In the genomic region with DNA sequence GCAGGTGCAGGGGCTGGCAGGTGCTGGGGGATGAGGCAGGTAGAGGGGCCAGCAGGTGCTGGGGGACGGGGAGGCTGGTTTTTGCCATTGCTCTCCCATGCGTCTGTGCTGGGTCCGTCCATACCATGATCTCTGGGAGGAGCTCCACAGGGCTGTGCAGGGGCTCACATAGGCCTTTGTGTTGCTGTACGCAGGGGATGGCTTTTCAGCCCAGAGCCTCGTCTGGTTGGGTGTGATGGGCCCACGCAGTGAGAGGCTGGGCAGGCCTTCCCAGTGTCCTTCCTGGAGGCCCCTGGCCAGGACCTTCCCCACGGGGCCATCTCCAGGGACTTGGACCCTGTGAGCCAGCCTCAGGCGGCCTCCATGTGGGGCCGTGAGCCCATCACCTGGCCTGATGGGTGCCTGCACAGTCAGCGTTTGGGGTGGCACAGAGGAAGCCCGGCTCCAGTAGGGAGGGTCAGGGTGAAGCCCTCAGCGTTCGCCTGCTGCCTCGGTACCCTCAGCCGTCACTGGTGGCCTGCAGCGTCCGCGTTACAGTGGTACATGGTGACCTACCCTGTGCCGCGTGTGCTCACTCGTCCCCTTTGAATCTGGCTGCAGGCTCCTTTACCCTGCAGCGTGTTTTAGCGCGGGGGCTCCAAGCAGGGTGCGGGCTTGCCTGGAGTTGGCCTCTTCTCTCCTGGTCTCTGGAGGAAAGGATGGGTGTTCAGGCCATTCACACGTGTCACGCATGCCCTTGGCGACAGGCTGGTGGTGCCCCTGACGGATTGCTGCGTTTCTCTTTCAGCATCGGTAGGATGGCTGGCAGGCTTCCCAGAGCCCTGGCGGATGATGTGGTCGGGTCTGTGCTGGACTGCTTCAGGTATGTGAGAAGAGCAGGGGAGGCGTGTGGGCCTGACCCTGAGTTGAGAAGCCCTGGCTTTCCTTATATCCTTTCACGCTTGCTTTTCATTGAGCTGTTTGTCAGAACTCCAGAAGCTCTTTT, we compare ENCODE assay signal across 28 cellular contexts. TPM values are rescaled to one million over a fixed set of nuclear protein-coding genes. Genes with fewer than 3 reads are reported as not detected.
DNase-seq lines count a peak whose midpoint lies in the region; ATAC-seq and TF ChIP-seq lines count a peak whose summit lies in the region.
"Had no signal": no experiment of that assay in that cellular context is flagged by ENCODE, and none has a peak within 500 bp of the region (broad histone marks: within the 10 kb centered on the region; RNA-seq: fewer than 3 reads in every experiment).

No MANE protein-coding gene starts in this region.

- peak; percentile 34 for DNase-seq in NCI-H2029 (lab: John Stamatoyannopoulos, UW)
- DNase-seq in NCI-H2029 treated with DMSO at 0.1 percent for 48 hours (lab: John Stamatoyannopoulos, UW): no peak
- DNase-seq in M059J (ENCODE audit: low read depth): peak; percentile 16
- peak; percentile 43 for DNase-seq in choroid plexus epithelial cell (ENCODE audit: low read depth)
- DNase-seq in ovary: peak in 3 of 5 donors; percentile 38 to 65 (median 58)
- no peak for DNase-seq in osteocyte (ENCODE audit: extremely low spot score, unreplicated experiment)
- DNase-seq: activated CD4-positive, alpha-beta T cell treated with anti-CD3 and anti-CD28 coated beads for 36 hours; aorta; Calu3; colonic mucosa; esophagus squamous epithelium; H9; kidney glomerular epithelial cell; mammary epithelial cell; NCI-H146; nucleus accumbens; PC-3; retina; SIG-M5; stimulated activated CD4-positive, alpha-beta T cell treated with anti-CD3 and anti-CD28 coated beads, Interleukin-4, amount 100 ng/mL, for 4 hours; stimulated activated naive CD8-positive, alpha-beta T cell treated with anti-CD3 and anti-CD28 coated beads, Interleukin-15, amount 100 ng/mL, for 72 hours; T-cell had no signal

- TF ChIP-seq CTCF in choroid plexus epithelial cell (conservative IDR thresholded peaks at IDR 0.05; ENCODE audit: low read depth, low read length) (no peak), ovary (IDR thresholded peaks at IDR 0.05) (no peak), osteocyte (IDR thresholded peaks at IDR 0.05) (no peak)

- H3K4me3 ChIP-seq in choroid plexus epithelial cell (ENCODE audit: low read depth, low read length): no peak overlapping the region
- H3K4me3 ChIP-seq in ovary: no peak overlapping the region
- H3K4me3 ChIP-seq: colonic mucosa, esophagus squamous epithelium, tibial nerve had no signal

- ATAC-seq in HG03571 (IDR thresholded peaks at IDR 0.05; ENCODE audit: unreplicated experiment) (no peak), HG03342 (IDR thresholded peaks at IDR 0.05; ENCODE audit: unreplicated experiment) (no peak)
- ATAC-seq: activated CD4-positive, alpha-beta T cell treated with anti-CD3 and anti-CD28 coated beads for 36 hours; PC-3; T-cell had no signal

- peaks cover 12% of the 10 kb centered on the region for H3K4me1 Mint-ChIP-seq in osteocyte (ENCODE audit: unreplicated experiment)
- H3K4me1 Mint-ChIP-seq: activated CD4-positive, alpha-beta T cell treated with anti-CD3 and anti-CD28 coated beads for 36 hours; activated naive CD4-positive, alpha-beta T cell treated with anti-CD3 and anti-CD28 coated beads, Interleukin-2, amount 50 U/mL, for 24 hours; H9; stimulated activated naive CD8-positive, alpha-beta T cell treated with anti-CD3 and anti-CD28 coated beads, Interleukin-15, amount 100 ng/mL, for 72 hours; T-cell had no signal

- no peaks in the 10 kb centered on the region for H3K27me3 Mint-ChIP-seq in osteocyte (ENCODE audit: unreplicated experiment)
- H3K27me3 Mint-ChIP-seq: activated CD4-positive, alpha-beta T cell treated with anti-CD3 and anti-CD28 coated beads for 36 hours; activated naive CD4-positive, alpha-beta T cell treated with anti-CD3 and anti-CD28 coated beads, Interleukin-2, amount 50 U/mL, for 24 hours; stimulated activated naive CD8-positive, alpha-beta T cell treated with anti-CD3 and anti-CD28 coated beads, Interleukin-15, amount 100 ng/mL, for 72 hours; T-cell had no signal

- H3K4me3 Mint-ChIP-seq in osteocyte (ENCODE audit: unreplicated experiment): no peak overlapping the region
- H3K4me3 Mint-ChIP-seq: activated CD4-positive, alpha-beta T cell treated with anti-CD3 and anti-CD28 coated beads for 36 hours; activated naive CD4-positive, alpha-beta T cell treated with anti-CD3 and anti-CD28 coated beads, Interleukin-2, amount 50 U/mL, for 24 hours; H9; stimulated activated naive CD8-positive, alpha-beta T cell treated with anti-CD3 and anti-CD28 coated beads, Interleukin-15, amount 100 ng/mL, for 72 hours; T-cell had no signal

- no peaks in the 10 kb centered on the region for H3K9me3 Mint-ChIP-seq in osteocyte (ENCODE audit: unreplicated experiment)
- H3K9me3 Mint-ChIP-seq: activated naive CD4-positive, alpha-beta T cell treated with anti-CD3 and anti-CD28 coated beads, Interleukin-2, amount 50 U/mL, for 24 hours; H9; stimulated activated naive CD8-positive, alpha-beta T cell treated with anti-CD3 and anti-CD28 coated beads, Interleukin-15, amount 100 ng/mL, for 72 hours; T-cell had no signal

- H3K4me1 ChIP-seq in ovary (ENCODE audit: insufficient read depth): peaks cover 8% of the 10 kb centered on the region
- H3K4me1 ChIP-seq: colonic mucosa had no signal

- H3K27ac ChIP-seq in ovary: no peak overlapping the region
- H3K27ac ChIP-seq: colonic mucosa, esophagus squamous epithelium, tibial nerve had no signal

- no peak for TF ChIP-seq POLR2A in ovary (IDR thresholded peaks at IDR 0.05)

- H3K9me3 ChIP-seq in ovary: no peaks in the 10 kb centered on the region
- H3K9me3 ChIP-seq: colonic mucosa, esophagus squamous epithelium, tibial nerve had no signal

- no peaks in the 10 kb centered on the region for H3K36me3 ChIP-seq in ovary
- H3K36me3 ChIP-seq: colonic mucosa had no signal

- H3K27ac Mint-ChIP-seq in osteocyte (ENCODE audit: unreplicated experiment): no peak overlapping the region
- H3K27ac Mint-ChIP-seq: activated CD4-positive, alpha-beta T cell treated with anti-CD3 and anti-CD28 coated beads for 36 hours; T-cell had no signal

- TF ChIP-seq EP300 in ovary (IDR thresholded peaks at IDR 0.05): no peak

- no peaks in the 10 kb centered on the region for H3K27me3 ChIP-seq in ovary
- H3K27me3 ChIP-seq: colonic mucosa, esophagus squamous epithelium, tibial nerve had no signal

- peaks cover 13% of the 10 kb centered on the region for H3K36me3 Mint-ChIP-seq in osteocyte (ENCODE audit: unreplicated experiment)

- WGBS in ovary, 3 donors: 72 to 80% (median 78%) methylated on average over 32 to 35 of the region's 35 CpGs

- intact Hi-C loops in ovary (cut with DNase I): no loop called here

RNA-seq across cellular contexts. Expression of gene ZNF750, which starts 30.6 kb away (rescaled TPM):
- not detected in 2 replicates for total RNA-seq in M059J (2014; rRNA removed; shearing (Covaris generic))
- total RNA-seq in ovary: not detected
- under 1 TPM in 1 of 2 donors, not detected in 1; 0.02 TPM for polyA plus RNA-seq in ovary
- not detected in 2 replicates for total RNA-seq in osteocyte
- total RNA-seq: A673; activated CD4-positive, alpha-beta T cell treated with anti-CD3 and anti-CD28 coated beads for 36 hours; Calu3; colonic mucosa; H9; PC-3; T-cell; tibial nerve had no signal
- polyA plus RNA-seq: BJ had no signal

RNA-seq across cellular contexts. Expression of gene TBCD, which starts 57.3 kb away (rescaled TPM):
- total RNA-seq in M059J (2014; rRNA removed; shearing (Covaris generic)): 13.4 and 24.7 TPM in 2 replicates
- 10 to 100 TPM; 44.4 to 88.3 (median 71.4) TPM for total RNA-seq in ovary
- 10 to 100 TPM; 29.2 to 55.9 TPM for polyA plus RNA-seq in ovary
- total RNA-seq in osteocyte: 74.0 and 75.7 TPM in 2 replicates

Comparison
In these comparisons a context has a peak if more than half of its experiments do, and no peak if none do; other contexts are left out.
1. DNase-seq: peak in NCI-H2029 (single experiment), M059J (single experiment), choroid plexus epithelial cell (single experiment) and ovary (3 of 5); none in NCI-H2029 treated with DMSO at 0.1 percent for 48 hours (single experiment) and osteocyte (single experiment).